Comparison of ENCODE assay signal across 10 cellular contexts in the genomic region with DNA sequence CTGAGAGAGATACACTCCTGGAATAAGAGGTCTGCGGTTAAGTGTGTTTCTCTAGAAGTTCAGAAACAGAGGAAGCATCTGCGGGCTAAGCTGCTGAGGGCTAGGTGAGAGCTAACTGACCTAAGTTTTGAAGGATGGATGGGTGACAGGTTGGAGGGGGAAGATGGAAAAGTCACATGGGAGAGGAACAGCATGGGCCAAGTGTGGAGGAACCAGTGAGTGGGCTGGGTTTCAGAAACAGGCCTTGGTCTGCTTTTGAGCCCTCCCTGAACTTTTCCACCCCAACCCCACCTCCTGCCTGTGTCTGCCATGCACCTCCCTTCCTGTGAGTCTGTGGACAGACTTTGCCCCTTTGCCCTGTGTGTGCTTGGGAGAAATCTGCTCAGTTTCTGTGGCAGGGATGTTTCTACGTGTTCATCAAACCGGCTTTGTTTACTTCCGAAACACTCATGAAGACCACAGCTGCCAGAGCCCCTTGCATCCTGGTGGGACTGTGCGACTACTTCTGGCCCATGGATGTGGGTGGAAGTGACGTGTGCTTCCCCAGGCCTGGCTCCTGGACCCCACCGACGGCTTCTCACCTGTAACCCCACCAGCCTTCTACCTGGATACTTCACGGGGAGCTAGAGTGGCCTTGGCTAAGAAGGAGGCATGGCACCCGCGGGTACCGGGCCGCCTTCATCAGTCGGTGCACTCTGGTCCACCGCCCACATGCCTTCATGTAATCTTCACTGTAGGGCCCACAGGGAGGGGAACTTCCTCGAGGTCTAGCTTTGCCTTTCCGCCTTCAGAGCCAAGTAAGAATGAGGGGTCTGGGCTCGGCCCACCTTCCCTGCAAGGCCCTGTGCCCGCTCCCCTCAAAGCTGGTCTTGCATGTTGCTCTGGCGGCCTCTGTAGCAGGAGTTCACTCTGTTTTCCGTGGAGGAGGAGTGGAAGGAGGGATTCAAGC. TPM values are rescaled to one million over a fixed set of nuclear protein-coding genes. Genes with fewer than 3 reads are reported as not detected.
DNase-seq lines count a peak whose midpoint lies in the region; ATAC-seq and TF ChIP-seq lines count a peak whose summit lies in the region.
"Had no signal": no experiment of that assay in that cellular context is flagged by ENCODE, and none has a peak within 500 bp of the region (broad histone marks: within the 10 kb centered on the region; RNA-seq: fewer than 3 reads in every experiment).

No MANE protein-coding gene starts in this region.

- H3K27ac Mint-ChIP-seq in dendritic cell treated with granulocyte-macrophage colony-stimulating factor and Interleukin-4, amounts not matched to agents 40 ng/mL and 50 ng/mL, for 4 days = peak overlapping the region; percentile 92
- H3K27ac Mint-ChIP-seq in osteocyte (ENCODE audit: unreplicated experiment) = no peak overlapping the region

- H3K4me3 ChIP-seq in GM12865 (ENCODE audit: low read depth, low read length) = peak overlapping the region; percentile 67; the same call in 1 of the 2 replicates

- peaks cover 71% of the 10 kb centered on the region for H3K4me1 Mint-ChIP-seq in dendritic cell treated with granulocyte-macrophage colony-stimulating factor and Interleukin-4, amounts not matched to agents 40 ng/mL and 50 ng/mL, for 4 days (ENCODE audit: low read depth)
- peaks cover 31% of the 10 kb centered on the region for H3K4me1 Mint-ChIP-seq in osteocyte (ENCODE audit: unreplicated experiment)

- no peaks in the 10 kb centered on the region for H3K27me3 ChIP-seq in foreskin keratinocyte
- H3K27me3 ChIP-seq: brain microvascular endothelial cell had no signal

- no peaks in the 10 kb centered on the region for H3K27me3 Mint-ChIP-seq in dendritic cell treated with granulocyte-macrophage colony-stimulating factor and Interleukin-4, amounts not matched to agents 40 ng/mL and 50 ng/mL, for 4 days
- H3K27me3 Mint-ChIP-seq in osteocyte (ENCODE audit: unreplicated experiment) = no peaks in the 10 kb centered on the region

- no peak for DNase-seq in GM12865 (ENCODE audit: low read depth)
- peak; percentile 77 for DNase-seq in SW480 (ENCODE audit: low spot score)
- no peak for DNase-seq in osteocyte (ENCODE audit: extremely low spot score, unreplicated experiment)
- no peak for DNase-seq in cortex of kidney (lab: John Stamatoyannopoulos, UW)
- DNase-seq in foreskin keratinocyte = no peak
- DNase-seq: brain microvascular endothelial cell had no signal

- ATAC-seq in HG02763 (IDR thresholded peaks at IDR 0.05; ENCODE audit: unreplicated experiment) (no peak), foreskin keratinocyte (no peak), GM19328 (IDR thresholded peaks at IDR 0.05; ENCODE audit: unreplicated experiment) (no peak)

- H3K4me1 ChIP-seq in foreskin keratinocyte = peaks cover 20% of the 10 kb centered on the region

- TF ChIP-seq CTCF in GM12865 (IDR thresholded peaks at IDR 0.05; ENCODE audit: insufficient read depth, low read depth, low read length, missing control alignments) (no peak), osteocyte (IDR thresholded peaks at IDR 0.05) (no peak), foreskin keratinocyte (conservative IDR thresholded peaks at IDR 0.05) (no peak)

- no peaks in the 10 kb centered on the region for H3K9me3 Mint-ChIP-seq in dendritic cell treated with granulocyte-macrophage colony-stimulating factor and Interleukin-4, amounts not matched to agents 40 ng/mL and 50 ng/mL, for 4 days
- peaks cover 4% of the 10 kb centered on the region for H3K9me3 Mint-ChIP-seq in osteocyte (ENCODE audit: unreplicated experiment)

- intact Hi-C loops in dendritic cell treated with granulocyte-macrophage colony-stimulating factor and Interleukin-4, amounts not matched to agents 40 ng/mL and 50 ng/mL, for 4 days (cut with micrococcal nuclease) = loop anchor here (10.0 kb wide), 1 partner anchor 104 kb away; no protein-coding TSS in a partner anchor

- H3K27ac ChIP-seq in foreskin keratinocyte = no peak overlapping the region
- H3K27ac ChIP-seq: brain microvascular endothelial cell, SK-N-MC had no signal

- peak overlapping the region; percentile 98 for H3K4me3 Mint-ChIP-seq in dendritic cell treated with granulocyte-macrophage colony-stimulating factor and Interleukin-4, amounts not matched to agents 40 ng/mL and 50 ng/mL, for 4 days
- H3K4me3 Mint-ChIP-seq in osteocyte (ENCODE audit: unreplicated experiment) = peak overlapping the region; percentile 28

- H3K36me3 Mint-ChIP-seq in dendritic cell treated with granulocyte-macrophage colony-stimulating factor and Interleukin-4, amounts not matched to agents 40 ng/mL and 50 ng/mL, for 4 days (ENCODE audit: low read depth) = peaks cover 17% of the 10 kb centered on the region
- no peaks in the 10 kb centered on the region for H3K36me3 Mint-ChIP-seq in osteocyte (ENCODE audit: unreplicated experiment)

RNA-seq across cellular contexts. Expression of gene HPCAL1, which starts 1.4 kb away (rescaled TPM):
- total RNA-seq in osteocyte (56.8 and 57.8 TPM in 2 replicates), foreskin keratinocyte (29.2 and 37.1 TPM in 2 replicates)
- 31.6 and 42.7 TPM in 2 replicates for polyA plus RNA-seq in foreskin keratinocyte
